Comparison of ENCODE assay signal across 11 cellular contexts in genomic region chr6:193773-194310, GRCh38.
DNase-seq lines count a peak whose midpoint lies in the region; ATAC-seq and TF ChIP-seq lines count a peak whose summit lies in the region.
"Had no signal": no experiment of that assay in that cellular context is flagged by ENCODE, and none has a peak within 500 bp of the region (broad histone marks: within the 10 kb centered on the region; RNA-seq: fewer than 3 reads in every experiment).

No MANE protein-coding gene starts in this region.

- H3K18ac ChIP-seq in mesendoderm (ENCODE audit: low read length) = no peak overlapping the region

- no peak overlapping the region for H4K5ac ChIP-seq in mesendoderm (ENCODE audit: low read length)

- no peak overlapping the region for H3K23ac ChIP-seq in mesendoderm (ENCODE audit: low read length)

- no CpG with 5 or more reads among the region's 7 CpGs for WGBS in mesendoderm (ENCODE audit: extremely low coverage, insufficient coverage, low lambda C conversion rate)
- 52% methylated on average over 7 of the region's 7 CpGs for WGBS in smooth muscle cell (ENCODE audit: low lambda C conversion rate)
- 68 to 79% (median 71%) methylated on average over 7 of the region's 7 CpGs for WGBS in heart left ventricle, 4 donors

- peak in 4 of 5 donors; percentile 23 to 56 (median 31) for DNase-seq in CD4-positive, alpha-beta memory T cell
- DNase-seq in RPMI8226 (peak; percentile 52), coronary artery (ENCODE audit: low spot score) (peak; percentile 19), mesendoderm (no peak), smooth muscle cell (lab: John Stamatoyannopoulos, UW; ENCODE audit: unreplicated experiment) (no peak), heart left ventricle (no peak), GM19240 (ENCODE audit: insufficient read length, low spot score) (no peak)
- DNase-seq: COR-L47, left ventricle myocardium inferior had no signal

- peak overlapping the region; percentile 30 to 85 (median 77) for H3K27ac Mint-ChIP-seq in CD4-positive, alpha-beta memory T cell

- H3K79me1 ChIP-seq in mesendoderm (ENCODE audit: low read length) = no peaks in the 10 kb centered on the region

- H2BK15ac ChIP-seq in mesendoderm (replicated peaks; ENCODE audit: low read depth) = no peak overlapping the region

- no peak overlapping the region for H3K4ac ChIP-seq in mesendoderm (ENCODE audit: low read depth, low read length)

- no peaks in the 10 kb centered on the region for H3K36me3 ChIP-seq in CD4-positive, alpha-beta memory T cell (ENCODE audit: insufficient read depth, low read length)
- H3K36me3 ChIP-seq in mesendoderm (ENCODE audit: control insufficient read depth, insufficient read depth, low read length) (no peaks in the 10 kb centered on the region), smooth muscle cell (ENCODE audit: low read depth) (no peaks in the 10 kb centered on the region), heart left ventricle (no peaks in the 10 kb centered on the region)
- H3K36me3 ChIP-seq: left ventricle myocardium inferior had no signal

- no peak overlapping the region for H2BK120ac ChIP-seq in mesendoderm (ENCODE audit: low read depth, low read length)

- H3K4me1 ChIP-seq in CD4-positive, alpha-beta memory T cell (ENCODE audit: insufficient read depth, low read length) = peaks cover 43% of the 10 kb centered on the region
- H3K4me1 ChIP-seq in mesendoderm (ENCODE audit: control insufficient read depth, low read depth, low read length) (no peaks in the 10 kb centered on the region), smooth muscle cell (ENCODE audit: low read depth) (no peaks in the 10 kb centered on the region), heart left ventricle (peaks cover 0 to 30% (median 12%) of the 10 kb centered on the region in 12 donors)

- no peaks in the 10 kb centered on the region for H3K9me3 Mint-ChIP-seq in CD4-positive, alpha-beta memory T cell

- H3K4me2 ChIP-seq in mesendoderm (ENCODE audit: low read length) (no peak overlapping the region), smooth muscle cell (no peak overlapping the region)

- H3K79me2 ChIP-seq in mesendoderm (ENCODE audit: control insufficient read depth, insufficient read depth, low read length) (no peaks in the 10 kb centered on the region), smooth muscle cell (ENCODE audit: low read depth) (no peaks in the 10 kb centered on the region)

- CTCF ChIA-PET in CD4-positive, alpha-beta memory T cell (lab: Charles Lee; ENCODE audit: partially characterized antibody) = interaction anchor here (0.8 to 2.7 kb wide), 5 partner anchors 25 to 399 kb away, joined by 3 to 7 read pairs (median 3); no protein-coding TSS in a partner anchor

- peak; percentile 37 for ATAC-seq in GM21360 (IDR thresholded peaks at IDR 0.05; ENCODE audit: unreplicated experiment)
- no peak for ATAC-seq in heart left ventricle

- H2AFZ ChIP-seq in smooth muscle cell (ENCODE audit: low read depth) = no peak overlapping the region

- peak overlapping the region in 7 of 8 donors; percentile 1 to 78 (median 32) for H3K4me3 Mint-ChIP-seq in CD4-positive, alpha-beta memory T cell

- intact Hi-C loops in CD4-positive, alpha-beta memory T cell (cut with micrococcal nuclease) = no loop called here
- intact Hi-C loops in heart left ventricle (cut with DNase I) = loop anchor here in 1 of 10 donors (5.0 kb wide), 1 partner anchor 98 kb away; the partner anchor contains the start of gene DUSP22

- H2BK5ac ChIP-seq in mesendoderm (ENCODE audit: low read length) = no peak overlapping the region

- no peak overlapping the region for H3K56ac ChIP-seq in mesendoderm (ENCODE audit: low read length)

- no peak for TF ChIP-seq POLR2A in heart left ventricle (IDR thresholded peaks at IDR 0.05)

- H3K4me3 ChIP-seq in CD4-positive, alpha-beta memory T cell (ENCODE audit: low read length in 2 of 2) = no peak overlapping the region
- H3K4me3 ChIP-seq in coronary artery = no peak overlapping the region
- no peak overlapping the region for H3K4me3 ChIP-seq in mesendoderm (ENCODE audit: low read length)
- H3K4me3 ChIP-seq in smooth muscle cell = no peak overlapping the region
- H3K4me3 ChIP-seq in heart left ventricle = no peak overlapping the region
- H3K4me3 ChIP-seq: left ventricle myocardium inferior had no signal

- H3K9me3 ChIP-seq in CD4-positive, alpha-beta memory T cell (ENCODE audit: control insufficient read depth in 1 of 2, low read length in 2 of 2) = no peaks in the 10 kb centered on the region
- H3K9me3 ChIP-seq in smooth muscle cell (replicated peaks; ENCODE audit: low read depth) (no peaks in the 10 kb centered on the region), heart left ventricle (no peaks in the 10 kb centered on the region)
- H3K9me3 ChIP-seq: left ventricle myocardium inferior had no signal

- H3K27me3 ChIP-seq in CD4-positive, alpha-beta memory T cell (ENCODE audit: insufficient read depth, low read length) = no peaks in the 10 kb centered on the region
- no peaks in the 10 kb centered on the region for H3K27me3 ChIP-seq in mesendoderm (ENCODE audit: insufficient read depth, low read length, poor library complexity)
- H3K27me3 ChIP-seq in smooth muscle cell (ENCODE audit: low read depth) = no peaks in the 10 kb centered on the region
- no peaks in the 10 kb centered on the region for H3K27me3 ChIP-seq in heart left ventricle

- no peak overlapping the region for H4K8ac ChIP-seq in mesendoderm (ENCODE audit: low read depth, low read length)

- no peaks in the 10 kb centered on the region for H3K36me3 Mint-ChIP-seq in CD4-positive, alpha-beta memory T cell

- H3K9ac ChIP-seq in mesendoderm (ENCODE audit: low read length) (no peak overlapping the region), smooth muscle cell (ENCODE audit: low read depth) (no peak overlapping the region)

- POLR2A ChIA-PET in CD4-positive, alpha-beta memory T cell (lab: Charles Lee; ENCODE audit: partially characterized antibody) = interaction anchor here (0.6 to 3.6 kb wide), 9 partner anchors 18 to 498 kb away, joined by 3 to 24 read pairs (median 5); partner anchors contain the start of genes DUSP22 and IRF4

- H3F3A ChIP-seq in smooth muscle cell (ENCODE audit: low read depth) = peaks cover 3% of the 10 kb centered on the region

- no peak overlapping the region for H2AK5ac ChIP-seq in mesendoderm (ENCODE audit: low read length)

- no peak for TF ChIP-seq CTCF in coronary artery (IDR thresholded peaks at IDR 0.05)
- TF ChIP-seq CTCF in smooth muscle cell (IDR thresholded peaks at IDR 0.05; ENCODE audit: borderline replicate concordance, insufficient read depth, poor library complexity, severe bottlenecking) = no peak
- no peak for TF ChIP-seq CTCF in heart left ventricle (IDR thresholded peaks at IDR 0.05)

- no peaks in the 10 kb centered on the region for H3K27me3 Mint-ChIP-seq in CD4-positive, alpha-beta memory T cell

- H3K27ac ChIP-seq in CD4-positive, alpha-beta memory T cell (ENCODE audit: low read depth, low read length) = peak overlapping the region; percentile 20
- H3K27ac ChIP-seq in coronary artery (no peak overlapping the region), mesendoderm (ENCODE audit: low read depth, low read length) (no peak overlapping the region), smooth muscle cell (ENCODE audit: low read depth) (no peak overlapping the region), heart left ventricle (peak overlapping the region in 1 of 12 donors; percentile 27)
- H3K27ac ChIP-seq: HL-60, left ventricle myocardium inferior had no signal

- no peaks in the 10 kb centered on the region for H4K20me1 ChIP-seq in smooth muscle cell (ENCODE audit: low read depth)

- peaks cover 47 to 62% (median 54%) of the 10 kb centered on the region in 4 donors for H3K4me1 Mint-ChIP-seq in CD4-positive, alpha-beta memory T cell

Comparison
In these comparisons a context has a peak if more than half of its experiments do, and no peak if none do; other contexts are left out.
1. DNase-seq: peak in CD4-positive, alpha-beta memory T cell (4 of 5), RPMI8226 (single experiment) and coronary artery (single experiment); none in mesendoderm (single experiment), smooth muscle cell (single experiment), heart left ventricle (0 of 5) and GM19240 (single experiment).